Comparison of ENCODE assay signal across 8 cellular contexts in genomic region chr6:52537001-52537753, GRCh38. TPM values are rescaled to one million over a fixed set of nuclear protein-coding genes. Genes with fewer than 3 reads are reported as not detected.
A peak's percentile ranks its signal among the peaks of the same experiment; 100 is the strongest.
DNase-seq lines count a peak whose midpoint lies in the region; ATAC-seq lines count a peak whose summit lies in the region.

No MANE protein-coding gene starts in this region.

- peak overlapping the region; percentile 57 for H4K91ac ChIP-seq in mesenchymal stem cell (ENCODE audit: low read length)

- no peak overlapping the region for H2BK15ac ChIP-seq in mesenchymal stem cell (ENCODE audit: low read depth, poor library complexity, severe bottlenecking)

- H2AFZ ChIP-seq in Karpas-422 (ENCODE audit: low read length), result no peak overlapping the region
- no peak overlapping the region for H2AFZ ChIP-seq in mesenchymal stem cell (ENCODE audit: low read depth, low read length)

- H4K8ac ChIP-seq in mesenchymal stem cell (ENCODE audit: low read length), result peak overlapping the region; percentile 70

- peaks cover 70% of the 10 kb centered on the region for H3K79me2 ChIP-seq in Karpas-422 (ENCODE audit: low read length)

- ATAC-seq in GM18508 (IDR thresholded peaks at IDR 0.05; ENCODE audit: insufficient read depth, unreplicated experiment) (peak; percentile 87), GM21737 (IDR thresholded peaks at IDR 0.05; ENCODE audit: unreplicated experiment) (peak; percentile 53)

- H3K9me3 ChIP-seq in Karpas-422 (ENCODE audit: low read length), result no peaks in the 10 kb centered on the region
- H3K9me3 ChIP-seq in mesenchymal stem cell (ENCODE audit: control insufficient read depth, low read length), result no peaks in the 10 kb centered on the region

- H3K9ac ChIP-seq in Karpas-422 (ENCODE audit: low read length), result peak overlapping the region; percentile 53
- peak overlapping the region; percentile 2 for H3K9ac ChIP-seq in mesenchymal stem cell (ENCODE audit: low read length)

- H3K23ac ChIP-seq in mesenchymal stem cell (ENCODE audit: low read length in 2 of 2), result peak overlapping the region in 1 of 2 experiments; percentile 53

- peak overlapping the region; percentile 84 to 87 for H3K18ac ChIP-seq in mesenchymal stem cell (ENCODE audit: low read depth in 1 of 2, low read length in 2 of 2)

- no peaks in the 10 kb centered on the region for H3K36me3 ChIP-seq in Karpas-422 (ENCODE audit: insufficient read depth, low read length)
- peaks cover 27 to 57% of the 10 kb centered on the region in 2 experiments for H3K36me3 ChIP-seq in mesenchymal stem cell (ENCODE audit: control insufficient read depth in 1 of 2, insufficient read depth in 2 of 2, low read depth in 1 of 2, low read length in 2 of 2)

- H3K27me3 ChIP-seq in Karpas-422 (ENCODE audit: low read length), result no peaks in the 10 kb centered on the region
- H3K27me3 ChIP-seq in mesenchymal stem cell (ENCODE audit: control insufficient read depth in 1 of 2, insufficient read depth in 1 of 2, low read length in 2 of 2), result no peaks in the 10 kb centered on the region

- peak overlapping the region; percentile 85 to 98 for H2BK12ac ChIP-seq in mesenchymal stem cell (ENCODE audit: low read length in 2 of 2)

- H3K4me1 ChIP-seq in Karpas-422 (ENCODE audit: low read length) (peaks cover 77% of the 10 kb centered on the region), mesenchymal stem cell (ENCODE audit: control insufficient read depth, insufficient read depth, low read depth, low read length) (peaks cover 37% of the 10 kb centered on the region)

- H3K79me1 ChIP-seq in mesenchymal stem cell (replicated peaks; ENCODE audit: low read length, poor library complexity, severe bottlenecking), result peaks cover 8% of the 10 kb centered on the region

- no peak for DNase-seq in Karpas-422
- no peak for DNase-seq in mesenchymal stem cell
- no peak for DNase-seq in DMS53 treated with DMSO at 0.1 percent for 48 hours (lab: John Stamatoyannopoulos, UW; ENCODE audit: unreplicated experiment)
- no peak for DNase-seq in cerebellum (ENCODE audit: low spot score)
- no peak for DNase-seq in activated effector memory CD4-positive, alpha-beta T cell treated with anti-CD3 and anti-CD28 coated beads, Interleukin-2, amount 50 U/mL, for 16 hours
- DNase-seq in anterior cingulate cortex (lab: John Stamatoyannopoulos, UW), result no peak

- WGBS in mesenchymal stem cell, result 73% methylated on average over 8 of the region's 8 CpGs

- H3K4me2 ChIP-seq in Karpas-422 (ENCODE audit: low read depth, low read length, poor library complexity, severe bottlenecking) (peak overlapping the region; percentile 39), mesenchymal stem cell (ENCODE audit: low read length, poor library complexity, severe bottlenecking) (no peak overlapping the region)

- H3K4me3 ChIP-seq in Karpas-422 (ENCODE audit: low read length), result no peak overlapping the region
- no peak overlapping the region for H3K4me3 ChIP-seq in mesenchymal stem cell (ENCODE audit: insufficient read depth in 1 of 2, low read depth in 1 of 2, low read length in 2 of 2)

- no peak overlapping the region for H2BK120ac ChIP-seq in mesenchymal stem cell (ENCODE audit: low read depth, low read length)

- no peak overlapping the region for H2BK5ac ChIP-seq in mesenchymal stem cell (ENCODE audit: low read depth, low read length, poor library complexity, severe bottlenecking)

- H3K14ac ChIP-seq in mesenchymal stem cell (ENCODE audit: low read length in 2 of 2), result peak overlapping the region in 1 of 2 experiments; percentile 9

- peak overlapping the region; percentile 97 for H2AK5ac ChIP-seq in mesenchymal stem cell (ENCODE audit: low read length, severe bottlenecking)

- H3K27ac ChIP-seq in Karpas-422 (ENCODE audit: low read length) (peak overlapping the region; percentile 77), mesenchymal stem cell (ENCODE audit: low read length, poor library complexity, severe bottlenecking) (peak overlapping the region; percentile 94)

- H3K9me2 ChIP-seq in Karpas-422 (replicated peaks; ENCODE audit: insufficient read depth, low read length), result no peaks in the 10 kb centered on the region

- peak overlapping the region; percentile 42 to 99 for H3K4ac ChIP-seq in mesenchymal stem cell (ENCODE audit: low read depth in 1 of 2, low read length in 2 of 2)

- no peaks in the 10 kb centered on the region; the same call in 1 of the 2 replicates for H4K20me1 ChIP-seq in Karpas-422 (ENCODE audit: insufficient read depth, low read depth, low read length)

RNA-seq across cellular contexts. Expression of gene TRAM2, which starts 39.7 kb away (rescaled TPM):
- total RNA-seq in Karpas-422 (2014; rRNA removed; shearing (Covaris generic); ENCODE audit: low replicate concordance), result 19.3 and 24.1 TPM in 2 replicates
- 133 TPM for polyA plus RNA-seq in mesenchymal stem cell (2013, experiment 1 of 2)
- polyA plus RNA-seq in mesenchymal stem cell (2013, experiment 2 of 2), result 130 TPM
- total RNA-seq in cerebellum, result 4.6 TPM
